Comparison of ENCODE assay signal across 1 cellular context in genomic region chr1:227736814-227737432, GRCh38.
TF ChIP-seq lines count a peak whose summit lies in the region.

No MANE protein-coding gene starts in this region.

TF ChIP-seq in GM12878, 131 proteins besides CTCF, POLR2A, EP300 and RAD21:
- TF ChIP-seq HDGF (IDR thresholded peaks at IDR 0.05): no peak
- no peak for TF ChIP-seq MYB (IDR thresholded peaks at IDR 0.05; ENCODE audit: borderline replicate concordance, low read depth, low read length)
- no peak for TF ChIP-seq ZNF24 (IDR thresholded peaks at IDR 0.05)
- no peak for TF ChIP-seq ZNF622 (IDR thresholded peaks at IDR 0.05)
- no peak for TF ChIP-seq IKZF1 (conservative IDR thresholded peaks at IDR 0.05)
- TF ChIP-seq HSF1 (IDR thresholded peaks at IDR 0.05; ENCODE audit: low read depth, low read length): no peak
- TF ChIP-seq FOXK2 (IDR thresholded peaks at IDR 0.05): no peak
- no peak for TF ChIP-seq EGR1 (IDR thresholded peaks at IDR 0.05; ENCODE audit: borderline replicate concordance in 1 of 2, low read depth in 2 of 2, low read length in 2 of 2)
- no peak for TF ChIP-seq RUNX3 (IDR thresholded peaks at IDR 0.05; ENCODE audit: low read length)
- TF ChIP-seq TCF7 (IDR thresholded peaks at IDR 0.05; ENCODE audit: borderline replicate concordance): no peak
- no peak for TF ChIP-seq MTA2 (IDR thresholded peaks at IDR 0.05; ENCODE audit: low read depth)
- TF ChIP-seq CBX3 (IDR thresholded peaks at IDR 0.05; ENCODE audit: borderline replicate concordance, low read depth): no peak
- TF ChIP-seq NKRF (conservative IDR thresholded peaks at IDR 0.05): no peak
- TF ChIP-seq PAX8 (IDR thresholded peaks at IDR 0.05): no peak
- no peak for TF ChIP-seq POU2F2 (IDR thresholded peaks at IDR 0.05; ENCODE audit: borderline replicate concordance, low read depth, low read length)
- TF ChIP-seq KAT2A (conservative IDR thresholded peaks at IDR 0.05; ENCODE audit: control insufficient read depth, low read depth, low read length): no peak
- TF ChIP-seq, protein P1, sequence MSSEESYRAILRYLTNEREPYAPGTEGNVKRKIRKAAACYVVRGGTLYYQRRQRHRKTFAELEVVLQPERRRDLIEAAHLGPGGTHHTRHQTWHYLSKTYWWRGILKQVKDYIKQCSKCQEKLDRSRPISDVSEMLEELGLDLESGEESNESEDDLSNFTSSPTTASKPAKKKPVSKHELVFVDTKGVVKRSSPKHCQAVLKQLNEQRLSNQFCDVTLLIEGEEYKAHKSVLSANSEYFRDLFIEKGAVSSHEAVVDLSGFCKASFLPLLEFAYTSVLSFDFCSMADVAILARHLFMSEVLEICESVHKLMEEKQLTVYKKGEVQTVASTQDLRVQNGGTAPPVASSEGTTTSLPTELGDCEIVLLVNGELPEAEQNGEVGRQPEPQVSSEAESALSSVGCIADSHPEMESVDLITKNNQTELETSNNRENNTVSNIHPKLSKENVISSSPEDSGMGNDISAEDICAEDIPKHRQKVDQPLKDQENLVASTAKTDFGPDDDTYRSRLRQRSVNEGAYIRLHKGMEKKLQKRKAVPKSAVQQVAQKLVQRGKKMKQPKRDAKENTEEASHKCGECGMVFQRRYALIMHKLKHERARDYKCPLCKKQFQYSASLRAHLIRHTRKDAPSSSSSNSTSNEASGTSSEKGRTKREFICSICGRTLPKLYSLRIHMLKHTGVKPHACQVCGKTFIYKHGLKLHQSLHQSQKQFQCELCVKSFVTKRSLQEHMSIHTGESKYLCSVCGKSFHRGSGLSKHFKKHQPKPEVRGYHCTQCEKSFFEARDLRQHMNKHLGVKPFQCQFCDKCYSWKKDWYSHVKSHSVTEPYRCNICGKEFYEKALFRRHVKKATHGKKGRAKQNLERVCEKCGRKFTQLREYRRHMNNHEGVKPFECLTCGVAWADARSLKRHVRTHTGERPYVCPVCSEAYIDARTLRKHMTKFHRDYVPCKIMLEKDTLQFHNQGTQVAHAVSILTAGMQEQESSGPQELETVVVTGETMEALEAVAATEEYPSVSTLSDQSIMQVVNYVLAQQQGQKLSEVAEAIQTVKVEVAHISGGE (CRISPR knock-in tag; IDR thresholded peaks at IDR 0.05): no peak
- TF ChIP-seq IRF3 (IDR thresholded peaks at IDR 0.05): no peak
- no peak for TF ChIP-seq SREBF2 (IDR thresholded peaks at IDR 0.05; ENCODE audit: low read length)
